Comparison of ENCODE assay signal across 2 cellular contexts in the genomic region with DNA sequence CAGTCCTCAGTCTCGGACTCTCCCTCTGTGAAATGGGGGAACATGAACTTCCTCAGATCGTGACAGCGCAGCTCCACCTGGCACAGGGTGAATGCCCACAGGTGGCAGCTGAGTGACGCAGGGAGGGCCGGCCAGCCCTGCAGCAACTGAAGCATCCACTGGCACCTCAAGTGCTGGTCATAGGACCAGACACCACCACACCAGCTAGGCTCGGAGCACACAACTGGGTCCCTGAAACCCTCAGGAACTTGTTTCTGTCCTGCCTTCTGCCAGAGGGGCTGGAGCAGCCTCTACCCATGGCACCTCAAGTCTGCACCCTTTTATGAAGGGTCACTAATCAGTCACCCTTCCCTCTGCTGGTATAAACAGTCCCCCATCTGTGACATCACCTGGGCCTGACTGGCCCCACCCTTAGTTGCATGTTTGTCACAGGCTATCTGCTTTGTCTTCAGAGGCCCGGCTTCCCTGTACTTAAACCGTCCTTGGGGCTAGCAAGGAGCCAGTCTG.
TF ChIP-seq lines count a peak whose summit lies in the region.

No MANE protein-coding gene starts in this region.

TF ChIP-seq in K562, 482 proteins besides CTCF, POLR2A, EP300 and RAD21 (continues in another document):
- TF ChIP-seq, protein P1, sequence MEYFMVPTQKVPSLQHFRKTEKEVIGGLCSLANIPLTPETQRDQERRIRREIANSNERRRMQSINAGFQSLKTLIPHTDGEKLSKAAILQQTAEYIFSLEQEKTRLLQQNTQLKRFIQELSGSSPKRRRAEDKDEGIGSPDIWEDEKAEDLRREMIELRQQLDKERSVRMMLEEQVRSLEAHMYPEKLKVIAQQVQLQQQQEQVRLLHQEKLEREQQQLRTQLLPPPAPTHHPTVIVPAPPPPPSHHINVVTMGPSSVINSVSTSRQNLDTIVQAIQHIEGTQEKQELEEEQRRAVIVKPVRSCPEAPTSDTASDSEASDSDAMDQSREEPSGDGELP (CRISPR knock-in tag; IDR thresholded peaks at IDR 0.05; ENCODE audit: borderline replicate concordance), result peak; percentile 56; the same call in 1 of the 2 replicates
- TF ChIP-seq CREM (IDR thresholded peaks at IDR 0.05; ENCODE audit: low read depth), result peak; percentile 46; the same call in 1 of the 2 replicates
- peak; percentile 21; the same call in 1 of the 2 replicates for TF ChIP-seq JUND (IDR thresholded peaks at IDR 0.05; ENCODE audit: borderline replicate concordance, low read depth, low read length)
- TF ChIP-seq JUND (tag; IDR thresholded peaks at IDR 0.05; ENCODE audit: borderline replicate concordance, low read depth, low read length), result no peak
- TF ChIP-seq, protein P2, sequence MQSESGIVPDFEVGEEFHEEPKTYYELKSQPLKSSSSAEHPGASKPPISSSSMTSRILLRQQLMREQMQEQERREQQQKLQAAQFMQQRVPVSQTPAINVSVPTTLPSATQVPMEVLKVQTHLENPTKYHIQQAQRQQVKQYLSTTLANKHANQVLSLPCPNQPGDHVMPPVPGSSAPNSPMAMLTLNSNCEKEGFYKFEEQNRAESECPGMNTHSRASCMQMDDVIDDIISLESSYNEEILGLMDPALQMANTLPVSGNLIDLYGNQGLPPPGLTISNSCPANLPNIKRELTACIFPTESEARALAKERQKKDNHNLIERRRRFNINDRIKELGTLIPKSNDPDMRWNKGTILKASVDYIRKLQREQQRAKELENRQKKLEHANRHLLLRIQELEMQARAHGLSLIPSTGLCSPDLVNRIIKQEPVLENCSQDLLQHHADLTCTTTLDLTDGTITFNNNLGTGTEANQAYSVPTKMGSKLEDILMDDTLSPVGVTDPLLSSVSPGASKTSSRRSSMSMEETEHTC (IDR thresholded peaks at IDR 0.05), result no peak
- no peak for TF ChIP-seq ZC3H11A (IDR thresholded peaks at IDR 0.05; ENCODE audit: low read depth, low read length)
- no peak for TF ChIP-seq RNF2 (IDR thresholded peaks at IDR 0.05)
- TF ChIP-seq, protein P3, sequence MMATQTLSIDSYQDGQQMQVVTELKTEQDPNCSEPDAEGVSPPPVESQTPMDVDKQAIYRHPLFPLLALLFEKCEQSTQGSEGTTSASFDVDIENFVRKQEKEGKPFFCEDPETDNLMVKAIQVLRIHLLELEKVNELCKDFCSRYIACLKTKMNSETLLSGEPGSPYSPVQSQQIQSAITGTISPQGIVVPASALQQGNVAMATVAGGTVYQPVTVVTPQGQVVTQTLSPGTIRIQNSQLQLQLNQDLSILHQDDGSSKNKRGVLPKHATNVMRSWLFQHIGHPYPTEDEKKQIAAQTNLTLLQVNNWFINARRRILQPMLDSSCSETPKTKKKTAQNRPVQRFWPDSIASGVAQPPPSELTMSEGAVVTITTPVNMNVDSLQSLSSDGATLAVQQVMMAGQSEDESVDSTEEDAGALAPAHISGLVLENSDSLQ (IDR thresholded peaks at IDR 0.05), result 0 out of 2 replicates have a peak, but pooled peaks have one; percentile 5
- no peak for TF ChIP-seq ATF1 (CRISPR knock-in tag; IDR thresholded peaks at IDR 0.05)
- TF ChIP-seq ATF1 (tag; IDR thresholded peaks at IDR 0.05), result 0 out of 2 replicates have a peak, but pooled peaks have one; percentile 12
- TF ChIP-seq, protein P4, sequence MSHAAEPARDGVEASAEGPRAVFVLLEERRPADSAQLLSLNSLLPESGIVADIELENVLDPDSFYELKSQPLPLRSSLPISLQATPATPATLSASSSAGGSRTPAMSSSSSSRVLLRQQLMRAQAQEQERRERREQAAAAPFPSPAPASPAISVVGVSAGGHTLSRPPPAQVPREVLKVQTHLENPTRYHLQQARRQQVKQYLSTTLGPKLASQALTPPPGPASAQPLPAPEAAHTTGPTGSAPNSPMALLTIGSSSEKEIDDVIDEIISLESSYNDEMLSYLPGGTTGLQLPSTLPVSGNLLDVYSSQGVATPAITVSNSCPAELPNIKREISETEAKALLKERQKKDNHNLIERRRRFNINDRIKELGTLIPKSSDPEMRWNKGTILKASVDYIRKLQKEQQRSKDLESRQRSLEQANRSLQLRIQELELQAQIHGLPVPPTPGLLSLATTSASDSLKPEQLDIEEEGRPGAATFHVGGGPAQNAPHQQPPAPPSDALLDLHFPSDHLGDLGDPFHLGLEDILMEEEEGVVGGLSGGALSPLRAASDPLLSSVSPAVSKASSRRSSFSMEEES (CRISPR knock-in tag; IDR thresholded peaks at IDR 0.05), result no peak
- TF ChIP-seq, protein P5, sequence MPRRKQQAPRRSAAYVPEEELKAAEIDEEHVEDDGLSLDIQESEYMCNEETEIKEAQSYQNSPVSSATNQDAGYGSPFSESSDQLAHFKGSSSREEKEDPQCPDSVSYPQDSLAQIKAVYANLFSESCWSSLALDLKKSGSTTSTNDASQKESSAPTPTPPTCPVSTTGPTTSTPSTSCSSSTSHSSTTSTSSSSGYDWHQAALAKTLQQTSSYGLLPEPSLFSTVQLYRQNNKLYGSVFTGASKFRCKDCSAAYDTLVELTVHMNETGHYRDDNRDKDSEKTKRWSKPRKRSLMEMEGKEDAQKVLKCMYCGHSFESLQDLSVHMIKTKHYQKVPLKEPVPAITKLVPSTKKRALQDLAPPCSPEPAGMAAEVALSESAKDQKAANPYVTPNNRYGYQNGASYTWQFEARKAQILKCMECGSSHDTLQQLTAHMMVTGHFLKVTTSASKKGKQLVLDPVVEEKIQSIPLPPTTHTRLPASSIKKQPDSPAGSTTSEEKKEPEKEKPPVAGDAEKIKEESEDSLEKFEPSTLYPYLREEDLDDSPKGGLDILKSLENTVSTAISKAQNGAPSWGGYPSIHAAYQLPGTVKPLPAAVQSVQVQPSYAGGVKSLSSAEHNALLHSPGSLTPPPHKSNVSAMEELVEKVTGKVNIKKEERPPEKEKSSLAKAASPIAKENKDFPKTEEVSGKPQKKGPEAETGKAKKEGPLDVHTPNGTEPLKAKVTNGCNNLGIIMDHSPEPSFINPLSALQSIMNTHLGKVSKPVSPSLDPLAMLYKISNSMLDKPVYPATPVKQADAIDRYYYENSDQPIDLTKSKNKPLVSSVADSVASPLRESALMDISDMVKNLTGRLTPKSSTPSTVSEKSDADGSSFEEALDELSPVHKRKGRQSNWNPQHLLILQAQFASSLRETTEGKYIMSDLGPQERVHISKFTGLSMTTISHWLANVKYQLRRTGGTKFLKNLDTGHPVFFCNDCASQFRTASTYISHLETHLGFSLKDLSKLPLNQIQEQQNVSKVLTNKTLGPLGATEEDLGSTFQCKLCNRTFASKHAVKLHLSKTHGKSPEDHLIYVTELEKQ (CRISPR knock-in tag; IDR thresholded peaks at IDR 0.05), result no peak
- TF ChIP-seq ATF7 (IDR thresholded peaks at IDR 0.05), result 0 out of 2 replicates have a peak, but pooled peaks have one; percentile 41
- no peak for TF ChIP-seq SMAD2 (IDR thresholded peaks at IDR 0.05; ENCODE audit: low read depth, low read length)
- TF ChIP-seq, protein P6, sequence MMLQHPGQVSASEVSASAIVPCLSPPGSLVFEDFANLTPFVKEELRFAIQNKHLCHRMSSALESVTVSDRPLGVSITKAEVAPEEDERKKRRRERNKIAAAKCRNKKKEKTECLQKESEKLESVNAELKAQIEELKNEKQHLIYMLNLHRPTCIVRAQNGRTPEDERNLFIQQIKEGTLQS (IDR thresholded peaks at IDR 0.05), result peak; percentile 48; the same call in 1 of the 2 replicates
- TF ChIP-seq, protein P6 (CRISPR knock-in tag; conservative IDR thresholded peaks at IDR 0.05), result no peak
- peak; percentile 48; the same call in 1 of the 2 replicates for TF ChIP-seq GABPB1 (CRISPR knock-in tag; IDR thresholded peaks at IDR 0.05)

TF ChIP-seq in HEK293T, 16 proteins besides CTCF, POLR2A, EP300 and RAD21:
- TF ChIP-seq, protein P3 (IDR thresholded peaks at IDR 0.05), result no peak
- TF ChIP-seq SUZ12 (IDR thresholded peaks at IDR 0.05) (no peak), FOXA1 (IDR thresholded peaks at IDR 0.05) (no peak), L3MBTL2 (conservative IDR thresholded peaks at IDR 0.05) (no peak), NFRKB (IDR thresholded peaks at IDR 0.05) (no peak), FOXM1 (IDR thresholded peaks at IDR 0.05; ENCODE audit: borderline replicate concordance) (no peak), SP1 (IDR thresholded peaks at IDR 0.05) (no peak), HDGF (IDR thresholded peaks at IDR 0.05; ENCODE audit: borderline replicate concordance) (no peak), CTBP1 (IDR thresholded peaks at IDR 0.05; ENCODE audit: borderline replicate concordance) (no peak), BHLHE40 (IDR thresholded peaks at IDR 0.05; ENCODE audit: borderline replicate concordance) (no peak), ZNF384 (IDR thresholded peaks at IDR 0.05) (no peak), ARNT (IDR thresholded peaks at IDR 0.05) (no peak), LEF1 (IDR thresholded peaks at IDR 0.05; ENCODE audit: borderline replicate concordance) (no peak), ELF4 (IDR thresholded peaks at IDR 0.05) (no peak), FOXK2 (IDR thresholded peaks at IDR 0.05) (no peak), TARDBP (IDR thresholded peaks at IDR 0.05) (no peak)
